19 cellular contexts compared by ENCODE assay signal in genomic region chr13:19805765-19806164, GRCh38. TPM values are rescaled to one million over a fixed set of nuclear protein-coding genes. Genes with fewer than 3 reads are reported as not detected.
DNase-seq lines count a peak whose midpoint lies in the region; ATAC-seq and TF ChIP-seq lines count a peak whose summit lies in the region.
"Had no signal": no experiment of that assay in that cellular context is flagged by ENCODE, and none has a peak within 500 bp of the region (broad histone marks: within the 10 kb centered on the region; RNA-seq: fewer than 3 reads in every experiment).

No MANE protein-coding gene starts in this region.

- intact Hi-C loops in activated CD8-positive, alpha-beta T cell treated with anti-CD3 and anti-CD28 coated beads for 36 hours (cut with micrococcal nuclease): no loop called here

- CTCF ChIA-PET in activated CD8-positive, alpha-beta T cell treated with anti-CD3 and anti-CD28 coated beads, Interleukin-2, amount 10 ng/mL, durations not matched to agents 7 days and 5 days (lab: Charles Lee): no interaction called here
- CTCF ChIA-PET in activated CD8-positive, alpha-beta T cell treated with anti-CD3 and anti-CD28 coated beads for 36 hours (lab: Charles Lee): no interaction called here
- CTCF ChIA-PET in HEK293 (lab: Yijun Ruan, JAX): no interaction called here

- POLR2A ChIA-PET in activated CD8-positive, alpha-beta T cell treated with anti-CD3 and anti-CD28 coated beads, Interleukin-2, amount 10 ng/mL, durations not matched to agents 7 days and 5 days (lab: Charles Lee): no interaction called here
- POLR2A ChIA-PET in activated CD8-positive, alpha-beta T cell treated with anti-CD3 and anti-CD28 coated beads for 36 hours (lab: Charles Lee): no interaction called here
- POLR2A ChIA-PET in HEK293 (lab: Yijun Ruan, JAX): no interaction called here

- peaks cover 3% of the 10 kb centered on the region for H3K36me3 Mint-ChIP-seq in activated CD8-positive, alpha-beta T cell treated with anti-CD3 and anti-CD28 coated beads, Interleukin-2, amount 10 ng/mL, durations not matched to agents 7 days and 5 days (ENCODE audit: low read depth)
- H3K36me3 Mint-ChIP-seq in activated CD8-positive, alpha-beta T cell treated with anti-CD3 and anti-CD28 coated beads for 36 hours (ENCODE audit: low read depth): no peaks in the 10 kb centered on the region
- no peaks in the 10 kb centered on the region for H3K36me3 Mint-ChIP-seq in activated naive CD4-positive, alpha-beta T cell treated with anti-CD3 and anti-CD28 coated beads, Interleukin-2, amount 50 U/mL, for 24 hours
- H3K36me3 Mint-ChIP-seq in neural crest cell (ENCODE audit: low read depth): peaks cover 4% of the 10 kb centered on the region
- H3K36me3 Mint-ChIP-seq: CD8-positive, alpha-beta T cell had no signal

- H3K27ac Mint-ChIP-seq in activated CD8-positive, alpha-beta T cell treated with anti-CD3 and anti-CD28 coated beads, Interleukin-2, amount 10 ng/mL, durations not matched to agents 7 days and 5 days: peak overlapping the region; percentile 46
- H3K27ac Mint-ChIP-seq in activated CD8-positive, alpha-beta T cell treated with anti-CD3 and anti-CD28 coated beads for 36 hours: no peak overlapping the region
- H3K27ac Mint-ChIP-seq in activated naive CD4-positive, alpha-beta T cell treated with anti-CD3 and anti-CD28 coated beads, Interleukin-2, amount 50 U/mL, for 24 hours: peak overlapping the region; percentile 51
- peak overlapping the region; percentile 78 for H3K27ac Mint-ChIP-seq in neural crest cell (ENCODE audit: unreplicated experiment)
- H3K27ac Mint-ChIP-seq: B cell; CD4-positive, alpha-beta T cell; CD8-positive, alpha-beta T cell had no signal

- no peak for DNase-seq in activated CD8-positive, alpha-beta T cell treated with anti-CD3 and anti-CD28 coated beads, Interleukin-2, amount 10 ng/mL, durations not matched to agents 7 days and 5 days
- DNase-seq in activated CD8-positive, alpha-beta T cell treated with anti-CD3 and anti-CD28 coated beads for 36 hours: no peak
- no peak for DNase-seq in activated naive CD4-positive, alpha-beta T cell (lab: John Stamatoyannopoulos, UW)
- DNase-seq in neural crest cell (ENCODE audit: low read depth, low spot score) (no peak), NCI-H2171 (lab: John Stamatoyannopoulos, UW) (no peak)
- DNase-seq: AML-193; Caco-2; Calu3; CD4-positive, alpha-beta T cell; CD8-positive, alpha-beta T cell; DMS79 treated with DMSO at 0.1 percent for 48 hours; GF-D8 had no signal

- no peak for ATAC-seq in activated CD8-positive, alpha-beta T cell treated with anti-CD3 and anti-CD28 coated beads, Interleukin-2, amount 10 ng/mL, durations not matched to agents 7 days and 5 days
- no peak for ATAC-seq in activated CD8-positive, alpha-beta T cell treated with anti-CD3 and anti-CD28 coated beads for 36 hours
- ATAC-seq: A549; CD8-positive, alpha-beta T cell had no signal

- H3K9me3 Mint-ChIP-seq in activated CD8-positive, alpha-beta T cell treated with anti-CD3 and anti-CD28 coated beads, Interleukin-2, amount 10 ng/mL, durations not matched to agents 7 days and 5 days (ENCODE audit: insufficient read depth): no peaks in the 10 kb centered on the region
- no peaks in the 10 kb centered on the region for H3K9me3 Mint-ChIP-seq in activated CD8-positive, alpha-beta T cell treated with anti-CD3 and anti-CD28 coated beads for 36 hours
- no peaks in the 10 kb centered on the region for H3K9me3 Mint-ChIP-seq in activated naive CD4-positive, alpha-beta T cell treated with anti-CD3 and anti-CD28 coated beads, Interleukin-2, amount 50 U/mL, for 24 hours
- no peaks in the 10 kb centered on the region for H3K9me3 Mint-ChIP-seq in neural crest cell
- H3K9me3 Mint-ChIP-seq: CD4-positive, alpha-beta T cell; CD8-positive, alpha-beta T cell had no signal

- no peaks in the 10 kb centered on the region; a peak in 1 of 3 replicates for H3K36me3 ChIP-seq in HEK293 (ENCODE audit: control insufficient read depth in 2 of 2, insufficient read depth in 1 of 2, low read length in 2 of 2)

- no peaks in the 10 kb centered on the region for H3K27me3 Mint-ChIP-seq in activated CD8-positive, alpha-beta T cell treated with anti-CD3 and anti-CD28 coated beads, Interleukin-2, amount 10 ng/mL, durations not matched to agents 7 days and 5 days (ENCODE audit: low read depth)
- H3K27me3 Mint-ChIP-seq in activated CD8-positive, alpha-beta T cell treated with anti-CD3 and anti-CD28 coated beads for 36 hours: no peaks in the 10 kb centered on the region
- H3K27me3 Mint-ChIP-seq in activated naive CD4-positive, alpha-beta T cell treated with anti-CD3 and anti-CD28 coated beads, Interleukin-2, amount 50 U/mL, for 24 hours: no peaks in the 10 kb centered on the region
- no peaks in the 10 kb centered on the region for H3K27me3 Mint-ChIP-seq in neural crest cell (ENCODE audit: low read depth)
- H3K27me3 Mint-ChIP-seq: B cell; CD4-positive, alpha-beta T cell had no signal

- no peaks in the 10 kb centered on the region for H3K4me1 Mint-ChIP-seq in activated CD8-positive, alpha-beta T cell treated with anti-CD3 and anti-CD28 coated beads, Interleukin-2, amount 10 ng/mL, durations not matched to agents 7 days and 5 days (ENCODE audit: low read depth)
- H3K4me1 Mint-ChIP-seq in activated CD8-positive, alpha-beta T cell treated with anti-CD3 and anti-CD28 coated beads for 36 hours (ENCODE audit: low read depth): peaks cover under 1% of the 10 kb centered on the region
- H3K4me1 Mint-ChIP-seq in activated naive CD4-positive, alpha-beta T cell treated with anti-CD3 and anti-CD28 coated beads, Interleukin-2, amount 50 U/mL, for 24 hours: no peaks in the 10 kb centered on the region
- no peaks in the 10 kb centered on the region for H3K4me1 Mint-ChIP-seq in neural crest cell
- H3K4me1 Mint-ChIP-seq: B cell had no signal

- no peak for TF ChIP-seq CTCF in activated CD8-positive, alpha-beta T cell treated with anti-CD3 and anti-CD28 coated beads for 36 hours (IDR thresholded peaks at IDR 0.05)
- TF ChIP-seq CTCF in HEK293 (tag by site-specific recombination; IDR thresholded peaks at IDR 0.05) (no peak), neural crest cell (conservative IDR thresholded peaks at IDR 0.05) (no peak)

- H3K4me3 Mint-ChIP-seq in activated CD8-positive, alpha-beta T cell treated with anti-CD3 and anti-CD28 coated beads, Interleukin-2, amount 10 ng/mL, durations not matched to agents 7 days and 5 days: no peak overlapping the region
- H3K4me3 Mint-ChIP-seq in activated CD8-positive, alpha-beta T cell treated with anti-CD3 and anti-CD28 coated beads for 36 hours: no peak overlapping the region
- H3K4me3 Mint-ChIP-seq in activated naive CD4-positive, alpha-beta T cell treated with anti-CD3 and anti-CD28 coated beads, Interleukin-2, amount 50 U/mL, for 24 hours: no peak overlapping the region
- H3K4me3 Mint-ChIP-seq in neural crest cell: no peak overlapping the region
- H3K4me3 Mint-ChIP-seq: B cell; CD4-positive, alpha-beta T cell; CD8-positive, alpha-beta T cell had no signal

- H3K9me3 ChIP-seq in HEK293 (ENCODE audit: control insufficient read depth, insufficient read depth, low read depth, low read length): no peaks in the 10 kb centered on the region
- H3K9me3 ChIP-seq: A549; BLaER1 treated with 17β-estradiol and CSF1 and Interleukin-3, amounts not matched to agents 10 nM and 100 nM; Caco-2 had no signal

- H3K27ac ChIP-seq in HEK293 (ENCODE audit: extremely low read depth, low read depth, low read length): no peak overlapping the region
- H3K27ac ChIP-seq: 22Rv1; A549; BLaER1 treated with 17β-estradiol and CSF1 and Interleukin-3, amounts not matched to agents 10 nM and 100 nM; C4-2B had no signal

- H3K4me3 ChIP-seq in HEK293 (ENCODE audit: low read depth, low read length): no peak overlapping the region
- H3K4me3 ChIP-seq: A549; BLaER1 treated with 17β-estradiol and CSF1 and Interleukin-3, amounts not matched to agents 10 nM and 100 nM had no signal

- no peaks in the 10 kb centered on the region for H3K4me1 ChIP-seq in HEK293 (ENCODE audit: control insufficient read depth, insufficient read depth, low read length)
- H3K4me1 ChIP-seq: A549; BLaER1 treated with 17β-estradiol and CSF1 and Interleukin-3, amounts not matched to agents 10 nM and 100 nM; Caco-2 had no signal

TF ChIP-seq in HEK293, 187 proteins besides CTCF, POLR2A, EP300 and RAD21:
- no peak for TF ChIP-seq ZNF549 (tag by site-specific recombination; IDR thresholded peaks at IDR 0.05)
- no peak for TF ChIP-seq ZNF830 (tag by site-specific recombination; IDR thresholded peaks at IDR 0.05; ENCODE audit: low read depth)
- no peak for TF ChIP-seq ZNF335 (tag by site-specific recombination; conservative IDR thresholded peaks at IDR 0.05)
- no peak for TF ChIP-seq WT1 (tag by site-specific recombination; IDR thresholded peaks at IDR 0.05)
- TF ChIP-seq ZBTB48 (tag by site-specific recombination; IDR thresholded peaks at IDR 0.05): no peak
- TF ChIP-seq PRDM1 (tag by site-specific recombination; IDR thresholded peaks at IDR 0.05): peak; percentile 84
- TF ChIP-seq ZNF596 (tag by site-specific recombination; IDR thresholded peaks at IDR 0.05): peak; percentile 86
- TF ChIP-seq ZNF366 (tag by site-specific recombination; conservative IDR thresholded peaks at IDR 0.05): peak; percentile 65
- TF ChIP-seq YY2 (tag by site-specific recombination; IDR thresholded peaks at IDR 0.05): no peak

RNA-seq across cellular contexts. Expression of gene PSPC1, which starts 23.0 kb away (rescaled TPM):
- 10 to 100 TPM; 70.9 to 72.2 TPM for total RNA-seq in activated CD8-positive, alpha-beta T cell treated with anti-CD3 and anti-CD28 coated beads, Interleukin-2, amount 10 ng/mL, durations not matched to agents 7 days and 5 days
- 10 to 100 TPM; 61.8 to 62.2 TPM for total RNA-seq in activated CD8-positive, alpha-beta T cell treated with anti-CD3 and anti-CD28 coated beads for 36 hours
- 81.1 and 85.3 TPM in 2 replicates for total RNA-seq in neural crest cell

RNA-seq across cellular contexts. Expression of gene ZMYM5, which starts 57.7 kb away (rescaled TPM):
- total RNA-seq in activated CD8-positive, alpha-beta T cell treated with anti-CD3 and anti-CD28 coated beads, Interleukin-2, amount 10 ng/mL, durations not matched to agents 7 days and 5 days: 10 to 100 TPM; 15.8 to 18.2 TPM
- total RNA-seq in activated CD8-positive, alpha-beta T cell treated with anti-CD3 and anti-CD28 coated beads for 36 hours: 10 to 100 TPM; 10.1 to 10.4 TPM
- total RNA-seq in neural crest cell: 13.8 and 15.3 TPM in 2 replicates
